Comparison of ENCODE assay signal across 8 cellular contexts in the genomic region with DNA sequence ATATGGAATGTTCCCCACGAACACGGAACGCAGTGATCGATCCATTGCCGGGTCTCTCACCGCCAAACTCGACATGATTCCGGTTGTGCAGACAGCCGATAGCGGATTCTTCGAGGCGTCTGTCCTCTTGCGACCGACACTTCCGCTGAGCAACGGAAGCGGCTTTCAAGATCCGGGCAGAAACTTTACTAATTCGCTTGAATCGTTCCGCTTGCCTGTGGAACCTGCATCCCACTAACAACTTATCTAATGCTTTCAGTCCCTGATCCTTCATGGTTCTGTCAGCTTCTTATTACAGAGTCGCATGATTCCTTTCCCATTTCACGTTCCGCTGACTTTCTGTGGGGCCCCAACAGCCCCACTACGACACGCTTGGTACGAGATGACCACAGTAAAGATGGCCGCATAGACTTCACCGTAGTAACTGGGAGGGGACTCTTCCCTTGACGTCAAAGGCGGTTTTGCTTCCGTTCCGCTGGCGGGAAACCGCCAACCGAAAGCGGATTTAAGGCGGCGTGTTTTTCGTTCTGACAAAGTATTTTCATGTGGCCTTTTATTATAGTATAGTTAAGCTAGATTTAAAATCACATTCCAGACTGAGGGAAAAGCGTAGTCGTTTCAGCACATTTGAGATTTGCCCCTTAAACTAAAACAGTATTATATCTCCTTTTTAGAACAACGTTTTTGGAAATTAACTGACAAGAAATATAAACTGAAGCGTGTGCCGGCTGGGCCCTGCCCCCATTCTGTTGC. TPM values are rescaled to one million over a fixed set of nuclear protein-coding genes. Genes with fewer than 3 reads are reported as not detected.
DNase-seq lines count a peak whose midpoint lies in the region; ATAC-seq and TF ChIP-seq lines count a peak whose summit lies in the region.

A gene with protein sequence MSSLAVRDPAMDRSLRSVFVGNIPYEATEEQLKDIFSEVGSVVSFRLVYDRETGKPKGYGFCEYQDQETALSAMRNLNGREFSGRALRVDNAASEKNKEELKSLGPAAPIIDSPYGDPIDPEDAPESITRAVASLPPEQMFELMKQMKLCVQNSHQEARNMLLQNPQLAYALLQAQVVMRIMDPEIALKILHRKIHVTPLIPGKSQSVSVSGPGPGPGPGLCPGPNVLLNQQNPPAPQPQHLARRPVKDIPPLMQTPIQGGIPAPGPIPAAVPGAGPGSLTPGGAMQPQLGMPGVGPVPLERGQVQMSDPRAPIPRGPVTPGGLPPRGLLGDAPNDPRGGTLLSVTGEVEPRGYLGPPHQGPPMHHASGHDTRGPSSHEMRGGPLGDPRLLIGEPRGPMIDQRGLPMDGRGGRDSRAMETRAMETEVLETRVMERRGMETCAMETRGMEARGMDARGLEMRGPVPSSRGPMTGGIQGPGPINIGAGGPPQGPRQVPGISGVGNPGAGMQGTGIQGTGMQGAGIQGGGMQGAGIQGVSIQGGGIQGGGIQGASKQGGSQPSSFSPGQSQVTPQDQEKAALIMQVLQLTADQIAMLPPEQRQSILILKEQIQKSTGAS (minus strand): TSS at position 121 of the 753 bp plus-strand sequence. CDS start 46 bp downstream, at position 75.

- peak within 1 kb of the TSS; percentile 100 for H3K27ac Mint-ChIP-seq in nephron progenitor cell
- peak within 1 kb of the TSS; percentile 100 for H3K27ac Mint-ChIP-seq in stimulated activated naive CD8-positive, alpha-beta T cell treated with anti-CD3 and anti-CD28 coated beads, Interleukin-15, amount 100 ng/mL, for 72 hours

- H3K4me3 ChIP-seq in H7 (ENCODE audit: insufficient read depth, low read depth, low read length): peak within 1 kb of the TSS; percentile 62

- peak within 1 kb of the TSS; percentile 100 for H3K4me3 Mint-ChIP-seq in nephron progenitor cell
- H3K4me3 Mint-ChIP-seq in stimulated activated naive CD8-positive, alpha-beta T cell treated with anti-CD3 and anti-CD28 coated beads, Interleukin-15, amount 100 ng/mL, for 72 hours: peak within 1 kb of the TSS; percentile 98

- H3K4me1 Mint-ChIP-seq in nephron progenitor cell: peaks cover 52% of the 10 kb centered on the region
- H3K4me1 Mint-ChIP-seq in stimulated activated naive CD8-positive, alpha-beta T cell treated with anti-CD3 and anti-CD28 coated beads, Interleukin-15, amount 100 ng/mL, for 72 hours: peaks cover 38% of the 10 kb centered on the region

- DNase-seq in ELF-1 (ENCODE audit: low read depth, low spot score) (peak; percentile 92), H7 (peak; percentile 45), M059J (ENCODE audit: low read depth) (peak; percentile 88), SHP77 treated with DMSO at 0.1 percent for 48 hours (lab: John Stamatoyannopoulos, UW) (peak; percentile 44), fibroblast of the conjunctiva (ENCODE audit: low read depth) (peak; percentile 88), nephron progenitor cell (peak; percentile 81)
- DNase-seq in activated effector memory CD4-positive, alpha-beta T cell treated with anti-CD3 and anti-CD28 coated beads, Interleukin-2, amount 50 U/mL, for 16 hours: peak; percentile 97
- DNase-seq in stimulated activated naive CD8-positive, alpha-beta T cell treated with anti-CD3 and anti-CD28 coated beads, Interleukin-15, amount 100 ng/mL, for 72 hours: peak; percentile 85 to 92

- peak; percentile 91 for ATAC-seq in stimulated activated naive CD8-positive, alpha-beta T cell treated with anti-CD3 and anti-CD28 coated beads, Interleukin-15, amount 100 ng/mL, for 72 hours

- no peaks in the 10 kb centered on the region for H3K9me3 Mint-ChIP-seq in nephron progenitor cell
- no peaks in the 10 kb centered on the region for H3K9me3 Mint-ChIP-seq in stimulated activated naive CD8-positive, alpha-beta T cell treated with anti-CD3 and anti-CD28 coated beads, Interleukin-15, amount 100 ng/mL, for 72 hours

- H3K27me3 ChIP-seq in H7 (ENCODE audit: control insufficient read depth, insufficient read depth, low read length): no peaks in the 10 kb centered on the region

- no peaks in the 10 kb centered on the region for H3K27me3 Mint-ChIP-seq in nephron progenitor cell (ENCODE audit: low read depth, poor library complexity)
- no peaks in the 10 kb centered on the region for H3K27me3 Mint-ChIP-seq in stimulated activated naive CD8-positive, alpha-beta T cell treated with anti-CD3 and anti-CD28 coated beads, Interleukin-15, amount 100 ng/mL, for 72 hours

- TF ChIP-seq CTCF in nephron progenitor cell (IDR thresholded peaks at IDR 0.05): no peak

- H3K36me3 Mint-ChIP-seq in nephron progenitor cell (ENCODE audit: low read depth): peaks cover 26% of the 10 kb centered on the region

- no peaks in the 10 kb centered on the region; the same call in 1 of the 2 replicates for H3K36me3 ChIP-seq in H7 (replicated peaks; ENCODE audit: control insufficient read depth, insufficient read depth, low read length)

RNA-seq across cellular contexts. Expression of the gene that starts here (rescaled TPM):
- 21.5 and 25.6 TPM in 2 replicates for total RNA-seq in H7 (2014; rRNA removed; shearing (Covaris generic))
- total RNA-seq in M059J (2014; rRNA removed; shearing (Covaris generic)): 18.9 and 20.6 TPM in 2 replicates

Comparison
In these comparisons a context has a peak if more than half of its experiments do, and no peak if none do; other contexts are left out.
1. Peak in every context shown above with its lines: DNase-seq, ATAC-seq and H3K4me3 ChIP-seq.
2. DNase-seq: peak in every context shown above with its lines; median percentile 97 in activated effector memory CD4-positive, alpha-beta T cell treated with anti-CD3 and anti-CD28 coated beads, Interleukin-2, amount 50 U/mL, for 16 hours; 92 in ELF-1; 88 in stimulated activated naive CD8-positive, alpha-beta T cell treated with anti-CD3 and anti-CD28 coated beads, Interleukin-15, amount 100 ng/mL, for 72 hours; 88 in M059J; 88 in fibroblast of the conjunctiva; 81 in nephron progenitor cell; 45 in H7; 44 in SHP77 treated with DMSO at 0.1 percent for 48 hours.